In the genomic region with DNA sequence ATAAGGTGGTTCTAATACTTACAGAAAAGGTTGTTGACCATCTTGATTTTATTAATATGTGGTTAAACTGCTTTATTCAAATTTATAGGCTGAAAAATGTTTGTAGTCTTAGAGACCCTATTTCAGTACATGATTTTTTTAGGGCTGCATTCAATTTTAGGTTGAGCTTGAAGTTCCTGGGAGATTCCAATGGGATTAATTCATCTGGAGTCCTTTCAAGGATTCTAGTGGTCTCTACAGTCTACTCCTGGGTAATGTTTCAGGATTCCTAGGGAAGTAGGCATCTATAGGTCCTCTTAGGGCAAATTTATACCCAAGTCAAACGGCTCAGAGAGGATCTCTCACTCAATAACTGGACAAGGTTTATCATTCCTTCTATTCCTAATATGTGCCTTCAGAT, we compare ENCODE assay signal across 28 cellular contexts.
"Had no signal": no experiment of that assay in that cellular context is flagged by ENCODE, and none has a peak within 500 bp of the region (broad histone marks: within the 10 kb centered on the region; RNA-seq: fewer than 3 reads in every experiment).

No MANE protein-coding gene starts in this region.

- H3K27ac Mint-ChIP-seq: activated CD4-positive, alpha-beta memory T cell treated with anti-CD3 and anti-CD28 coated beads, Interleukin-2, amount 10 ng/mL, durations not matched to agents 7 days and 5 days; activated CD4-positive, alpha-beta T cell treated with anti-CD3 and anti-CD28 coated beads, Interleukin-2, amount 10 ng/mL, durations not matched to agents 7 days and 5 days; activated naive CD4-positive, alpha-beta T cell treated with anti-CD3 and anti-CD28 coated beads, Interleukin-2, amount 50 U/mL, for 24 hours; activated naive CD8-positive, alpha-beta T cell treated with anti-CD3 and anti-CD28 coated beads, Interleukin-2, amount 50 U/mL, for 24 hours; activated T-helper 2 cell treated with anti-CD3 and anti-CD28 coated beads, Interferon-gamma antibody, Interleukin-2, Interleukin-4, amounts not matched to agents 10 μg/mL and 5 μg/mL and 100 μg/mL, durations not matched to agents 14 hours and 24 hours and 36 hours; memory B cell; natural killer cell; neural progenitor cell; progenitor cell of endocrine pancreas; stimulated activated effector memory CD8-positive, alpha-beta T cell treated with anti-CD3 and anti-CD28 coated beads, Interleukin-12 subunit alpha, Interleukin-12 subunit beta, amount 100 ng/mL, for 72 hours; stimulated activated naive CD8-positive, alpha-beta T cell treated with anti-CD3 and anti-CD28 coated beads, Interleukin-15, Interleukin-2, amounts not matched to agents 100 ng/mL and 50 ng/mL, for 24 hours; WTC11 had no signal

- H2AFZ ChIP-seq: neural progenitor cell had no signal

- H3K4me1 ChIP-seq: neural progenitor cell, right lobe of liver, upper lobe of left lung had no signal

- H3K4me3 ChIP-seq: colonic mucosa, esophagus squamous epithelium, heart right ventricle, neural progenitor cell, right lobe of liver, skin epidermis, upper lobe of left lung, vagina had no signal

- H3K9me3 Mint-ChIP-seq: activated CD4-positive, alpha-beta memory T cell treated with anti-CD3 and anti-CD28 coated beads, Interleukin-2, amount 10 ng/mL, durations not matched to agents 7 days and 5 days; activated CD4-positive, alpha-beta T cell treated with anti-CD3 and anti-CD28 coated beads, Interleukin-2, amount 10 ng/mL, durations not matched to agents 7 days and 5 days; activated naive CD4-positive, alpha-beta T cell treated with anti-CD3 and anti-CD28 coated beads, Interleukin-2, amount 50 U/mL, for 24 hours; activated naive CD8-positive, alpha-beta T cell treated with anti-CD3 and anti-CD28 coated beads, Interleukin-2, amount 50 U/mL, for 24 hours; activated T-helper 2 cell treated with anti-CD3 and anti-CD28 coated beads, Interferon-gamma antibody, Interleukin-2, Interleukin-4, amounts not matched to agents 10 μg/mL and 5 μg/mL and 100 μg/mL, durations not matched to agents 14 hours and 24 hours and 36 hours; memory B cell; natural killer cell; neural progenitor cell; stimulated activated effector memory CD8-positive, alpha-beta T cell treated with anti-CD3 and anti-CD28 coated beads, Interleukin-12 subunit alpha, Interleukin-12 subunit beta, amount 100 ng/mL, for 72 hours; stimulated activated naive CD8-positive, alpha-beta T cell treated with anti-CD3 and anti-CD28 coated beads, Interleukin-15, Interleukin-2, amounts not matched to agents 100 ng/mL and 50 ng/mL, for 24 hours; WTC11 had no signal

- H3K9ac ChIP-seq: neural progenitor cell had no signal

- H3K4me2 ChIP-seq: neural progenitor cell had no signal

- H3K4me1 Mint-ChIP-seq: activated CD4-positive, alpha-beta memory T cell treated with anti-CD3 and anti-CD28 coated beads, Interleukin-2, amount 10 ng/mL, durations not matched to agents 7 days and 5 days; activated CD4-positive, alpha-beta T cell treated with anti-CD3 and anti-CD28 coated beads, Interleukin-2, amount 10 ng/mL, durations not matched to agents 7 days and 5 days; activated naive CD4-positive, alpha-beta T cell treated with anti-CD3 and anti-CD28 coated beads, Interleukin-2, amount 50 U/mL, for 24 hours; activated naive CD8-positive, alpha-beta T cell treated with anti-CD3 and anti-CD28 coated beads, Interleukin-2, amount 50 U/mL, for 24 hours; natural killer cell; neural progenitor cell; stimulated activated effector memory CD8-positive, alpha-beta T cell treated with anti-CD3 and anti-CD28 coated beads, Interleukin-12 subunit alpha, Interleukin-12 subunit beta, amount 100 ng/mL, for 72 hours had no signal

- H3K36me3 Mint-ChIP-seq: activated naive CD4-positive, alpha-beta T cell treated with anti-CD3 and anti-CD28 coated beads, Interleukin-2, amount 50 U/mL, for 24 hours; memory B cell; natural killer cell; neural progenitor cell; stimulated activated effector memory CD8-positive, alpha-beta T cell treated with anti-CD3 and anti-CD28 coated beads, Interleukin-12 subunit alpha, Interleukin-12 subunit beta, amount 100 ng/mL, for 72 hours had no signal

- H3K27me3 Mint-ChIP-seq: activated CD4-positive, alpha-beta memory T cell treated with anti-CD3 and anti-CD28 coated beads, Interleukin-2, amount 10 ng/mL, durations not matched to agents 7 days and 5 days; memory B cell; progenitor cell of endocrine pancreas had no signal

- ATAC-seq: activated naive CD8-positive, alpha-beta T cell treated with anti-CD3 and anti-CD28 coated beads, Interleukin-2, amount 50 U/mL, for 24 hours; heart right ventricle; natural killer cell; stimulated activated effector memory CD8-positive, alpha-beta T cell treated with anti-CD3 and anti-CD28 coated beads, Interleukin-12 subunit alpha, Interleukin-12 subunit beta, amount 100 ng/mL, for 72 hours; WTC11 had no signal

- H3K36me3 ChIP-seq: colonic mucosa, esophagus squamous epithelium, neural progenitor cell, right lobe of liver, upper lobe of left lung, vagina had no signal

- DNase-seq: activated CD4-positive, alpha-beta memory T cell treated with anti-CD3 and anti-CD28 coated beads, Interleukin-2, amount 10 ng/mL, durations not matched to agents 7 days and 5 days; activated CD4-positive, alpha-beta T cell treated with anti-CD3 and anti-CD28 coated beads for 1 hour; activated CD4-positive, alpha-beta T cell treated with anti-CD3 and anti-CD28 coated beads, Interleukin-2, amount 10 ng/mL, durations not matched to agents 7 days and 5 days; activated CD8-positive, alpha-beta memory T cell treated with anti-CD3 and anti-CD28 coated beads, Interleukin-2, amount 50 U/mL, for 48 hours; activated naive CD8-positive, alpha-beta T cell treated with anti-CD3 and anti-CD28 coated beads, Interleukin-2, amount 50 U/mL, for 24 hours; activated T-cell treated with anti-CD3 and anti-CD28 coated beads, Interleukin-2, amount 50 U/mL, for 48 hours; amygdala; colonic mucosa; effector CD8-positive, alpha-beta T cell; esophagus squamous epithelium; heart right ventricle; natural killer cell; occipital lobe; right lobe of liver; stimulated activated CD4-positive, alpha-beta T cell treated with anti-CD3 and anti-CD28 coated beads, Interleukin-4, amount 100 ng/mL, for 24 hours; T-helper 2 cell; upper lobe of left lung had no signal

- H3K27me3 ChIP-seq: colonic mucosa, esophagus squamous epithelium, heart right ventricle, neural progenitor cell, right lobe of liver, upper lobe of left lung, vagina had no signal

- H3K9me3 ChIP-seq: colonic mucosa, esophagus squamous epithelium, heart right ventricle, right lobe of liver, upper lobe of left lung, vagina had no signal

- H3K27ac ChIP-seq: colonic mucosa, epithelial cell of prostate, esophagus squamous epithelium, heart right ventricle, neural progenitor cell, right lobe of liver, skin epidermis, upper lobe of left lung, vagina had no signal

- H3K4me3 Mint-ChIP-seq: activated CD4-positive, alpha-beta memory T cell treated with anti-CD3 and anti-CD28 coated beads, Interleukin-2, amount 10 ng/mL, durations not matched to agents 7 days and 5 days; activated CD4-positive, alpha-beta T cell treated with anti-CD3 and anti-CD28 coated beads, Interleukin-2, amount 10 ng/mL, durations not matched to agents 7 days and 5 days; activated naive CD4-positive, alpha-beta T cell treated with anti-CD3 and anti-CD28 coated beads, Interleukin-2, amount 50 U/mL, for 24 hours; activated naive CD8-positive, alpha-beta T cell treated with anti-CD3 and anti-CD28 coated beads, Interleukin-2, amount 50 U/mL, for 24 hours; memory B cell; natural killer cell; neural progenitor cell; stimulated activated effector memory CD8-positive, alpha-beta T cell treated with anti-CD3 and anti-CD28 coated beads, Interleukin-12 subunit alpha, Interleukin-12 subunit beta, amount 100 ng/mL, for 72 hours; stimulated activated naive CD8-positive, alpha-beta T cell treated with anti-CD3 and anti-CD28 coated beads, Interleukin-15, Interleukin-2, amounts not matched to agents 100 ng/mL and 50 ng/mL, for 24 hours; WTC11 had no signal
